7 cellular contexts compared by ENCODE assay signal in genomic region chr7:152286219-152286618, GRCh38.
A peak's percentile ranks its signal among the peaks of the same experiment; 100 is the strongest.
DNase-seq lines count a peak whose midpoint lies in the region; ATAC-seq, FAIRE-seq and TF ChIP-seq lines count a peak whose summit lies in the region.
"Not testable (repeated sequence)": the region's sequence is repeated elsewhere in the genome, so short reads cannot be mapped to it uniquely, and the experiment has no call there.

No MANE protein-coding gene starts in this region.

- DNase-seq in H54 (ENCODE audit: insufficient read length, low spot score); K562 (ENCODE audit: extremely low read depth in 1 of 4, low spot score in 3 of 4); right cardiac atrium; pancreas; stimulated activated naive CD8-positive, alpha-beta T cell treated with anti-CD3 and anti-CD28 coated beads, Interleukin-15, Interleukin-2, amounts not matched to agents 100 U/mL and 50 U/mL, for 24 hours; aorta: not testable (repeated sequence)

- not testable (repeated sequence) for H3K9ac ChIP-seq in K562 (ENCODE audit: insufficient read depth in 1 of 2, low read depth in 2 of 2, low read length in 2 of 2)

- FAIRE-seq in H54 (lab: Jason Lieb, UNC) = peak; percentile 85
- FAIRE-seq in K562 (lab: Jason Lieb, UNC) = not testable (repeated sequence)
- FAIRE-seq in endometrium (lab: Jason Lieb, UNC) = peak; percentile 46
- FAIRE-seq in pancreas (lab: Jason Lieb, UNC) = peak; percentile 94

- H3K4me2 ChIP-seq in K562 (ENCODE audit: insufficient read depth, low read length) = not testable (repeated sequence)

- not testable (repeated sequence) for H3K9me1 ChIP-seq in K562 (ENCODE audit: control insufficient read depth, insufficient read depth, low read length)

- POLR2A ChIA-PET in K562 (lab: Yijun Ruan, JAX) = not testable (repeated sequence)

- not testable (repeated sequence) for H3K9me3 ChIP-seq in K562 (replicated peaks; ENCODE audit: control insufficient read depth, insufficient read depth, low read depth, low read length); right cardiac atrium (ENCODE audit: control insufficient read depth, low read length); pancreas; aorta (ENCODE audit: control insufficient read depth, low read length)

- H3K36me3 ChIP-seq in K562 (ENCODE audit: control insufficient read depth, insufficient read depth, low read length); pancreas; aorta (ENCODE audit: control insufficient read depth in 1 of 2, insufficient read depth in 2 of 2, low read length in 1 of 2): not testable (repeated sequence)

- BruUV-seq in K562 (replicated peaks; lab: Mats Ljungman, UMichigan) = not testable (repeated sequence)

- CTCF ChIA-PET in K562 (lab: Yijun Ruan, JAX; ENCODE audit: low intra/inter-chr PET ratio) = not testable (repeated sequence)

- in situ Hi-C loops in K562 (cut with MboI) = not testable (repeated sequence)

- H3K4me3 ChIP-seq in K562; right cardiac atrium (ENCODE audit: low read length); pancreas; aorta (ENCODE audit: low read length in 2 of 2): not testable (repeated sequence)

- intact Hi-C loops in K562 (cut with micrococcal nuclease); right cardiac atrium (cut with DNase I); pancreas (cut with DNase I); aorta (cut with DNase I): not testable (repeated sequence)

- not testable (repeated sequence) for H3K27me3 ChIP-seq in K562 (ENCODE audit: control insufficient read depth in 2 of 2, insufficient read depth in 2 of 2, low read length in 2 of 2); right cardiac atrium (ENCODE audit: control insufficient read depth, insufficient read depth); pancreas; aorta (ENCODE audit: control insufficient read depth in 1 of 2, insufficient read depth in 2 of 2, low read length in 1 of 2)

- TF ChIP-seq CTCF in K562 (IDR thresholded peaks at IDR 0.05 in 2 of 3, conservative IDR thresholded peaks at IDR 0.05 in 1 of 3; ENCODE audit: insufficient read depth in 2 of 3, low read depth in 1 of 3, low read length in 3 of 3); pancreas (IDR thresholded peaks at IDR 0.05): not testable (repeated sequence)

- peak; percentile 14 for ATAC-seq in K562
- ATAC-seq in right cardiac atrium = peak; percentile 44 to 45
- ATAC-seq in pancreas = not testable (repeated sequence)
- ATAC-seq in stimulated activated naive CD8-positive, alpha-beta T cell treated with anti-CD3 and anti-CD28 coated beads, Interleukin-15, Interleukin-2, amounts not matched to agents 100 U/mL and 50 U/mL, for 24 hours = peak; percentile 49
- peak; percentile 64 for ATAC-seq in aorta (ENCODE audit: low FRiP score)

- not testable (repeated sequence) for H3K4me1 ChIP-seq in K562 (replicated peaks in 1 of 2; ENCODE audit: control insufficient read depth in 2 of 2, insufficient read depth in 2 of 2, low read length in 2 of 2); right cardiac atrium (ENCODE audit: control insufficient read depth, insufficient read depth, low read length); pancreas; aorta (ENCODE audit: control insufficient read depth in 1 of 2, insufficient read depth in 2 of 2, low read length in 2 of 2)

- not testable (repeated sequence) for H4K20me1 ChIP-seq in K562 (replicated peaks; ENCODE audit: control insufficient read depth, insufficient read depth, low read length)

- not testable (repeated sequence) for H3K27ac ChIP-seq in K562 (ENCODE audit: extremely low read depth, low read depth, low read length); right cardiac atrium (ENCODE audit: low read length); pancreas; aorta (ENCODE audit: low read depth in 1 of 2, low read length in 2 of 2)

- TF ChIP-seq POLR2A in H54 (IDR thresholded peaks at IDR 0.05; ENCODE audit: low read depth, low read length); K562 (conservative IDR thresholded peaks at IDR 0.05): not testable (repeated sequence)

- TF ChIP-seq RAD21 in K562 (CRISPR knock-in tag; conservative IDR thresholded peaks at IDR 0.05 in 1 of 2, IDR thresholded peaks at IDR 0.05 in 1 of 2) = not testable (repeated sequence)

- not testable (repeated sequence) for H2AFZ ChIP-seq in K562 (ENCODE audit: low read depth, low read length)

- H3K79me2 ChIP-seq in K562 (ENCODE audit: control insufficient read depth, insufficient read depth, low read length) = not testable (repeated sequence)

- not testable (repeated sequence) for TF ChIP-seq EP300 in K562 (IDR thresholded peaks at IDR 0.05; ENCODE audit: low read length)
